In the genomic region with DNA sequence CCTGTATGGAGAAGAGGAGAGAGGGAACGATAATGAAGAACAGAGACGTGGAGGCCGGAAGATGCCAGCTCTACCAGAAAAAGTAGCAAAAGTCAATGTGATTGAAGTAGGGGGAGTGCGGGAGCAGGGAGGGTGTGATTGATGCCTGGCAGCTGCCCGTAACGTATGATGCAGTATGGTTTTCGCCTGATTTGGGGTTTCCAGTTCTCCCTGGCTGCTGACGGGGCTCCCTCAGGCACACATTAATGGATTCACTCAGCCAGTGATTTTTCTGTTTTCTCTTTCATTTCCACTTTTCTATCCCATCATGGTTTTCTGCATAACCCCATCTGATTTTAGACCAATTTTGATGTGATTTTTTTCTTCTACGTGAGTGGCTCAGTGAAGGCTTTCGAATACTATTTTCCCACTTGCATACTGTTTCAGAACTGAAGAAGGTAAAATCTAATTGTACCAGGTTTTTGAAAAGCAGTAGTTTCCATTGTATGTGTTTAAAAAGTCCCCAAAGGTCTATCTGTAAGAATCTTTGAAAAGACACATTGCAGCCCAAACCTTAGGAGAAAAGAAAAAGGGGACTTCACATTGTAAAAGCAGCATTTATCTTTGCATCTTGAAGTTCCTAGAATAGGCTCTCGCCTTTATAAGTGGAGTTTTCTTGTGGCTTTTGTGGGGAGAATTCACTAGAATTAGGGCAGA, we compare ENCODE assay signal across 18 cellular contexts.
DNase-seq lines count a peak whose midpoint lies in the region; ATAC-seq, FAIRE-seq and TF ChIP-seq lines count a peak whose summit lies in the region.
"Had no signal": no experiment of that assay in that cellular context is flagged by ENCODE, and none has a peak within 500 bp of the region (broad histone marks: within the 10 kb centered on the region; RNA-seq: fewer than 3 reads in every experiment).

No MANE protein-coding gene starts in this region.

- peaks cover 74% of the 10 kb centered on the region for H3K4me1 Mint-ChIP-seq in T-helper 2 cell treated with Interferon-gamma antibody and Interleukin-4, amounts not matched to agents 5 μg/mL and 100 μg/mL, for 36 hours (ENCODE audit: low read depth)
- H3K4me1 Mint-ChIP-seq in brain: peaks cover 43% of the 10 kb centered on the region

- no peaks in the 10 kb centered on the region for H3K27me3 Mint-ChIP-seq in T-helper 2 cell treated with Interferon-gamma antibody and Interleukin-4, amounts not matched to agents 5 μg/mL and 100 μg/mL, for 36 hours (ENCODE audit: low read depth)
- peaks cover 7% of the 10 kb centered on the region for H3K27me3 Mint-ChIP-seq in brain

- H3K27ac Mint-ChIP-seq in T-helper 2 cell treated with Interferon-gamma antibody and Interleukin-4, amounts not matched to agents 5 μg/mL and 100 μg/mL, for 36 hours: peak overlapping the region; percentile 86
- H3K27ac Mint-ChIP-seq in brain: peak overlapping the region in 4 of 5 experiments; percentile 51 to 89 (median 62)

- DNase-seq in CD1c-positive myeloid dendritic cell (ENCODE audit: extremely low spot score) (peak; percentile 18), cerebellar nuclear complex (lab: John Stamatoyannopoulos, UW) (no peak), SIG-M5 treated with dmso at 0.1 percent for 504 hours (lab: John Stamatoyannopoulos, UW; ENCODE audit: unreplicated experiment) (no peak)
- peak; percentile 53 for DNase-seq in T-helper 2 cell treated with Interferon-gamma antibody and Interleukin-4, amounts not matched to agents 5 μg/mL and 100 μg/mL, for 36 hours (ENCODE audit: low spot score)
- DNase-seq: BE2C; EL; head of caudate nucleus; mesenchymal stem cell; NCI-H187; NCI-H446 treated with DMSO at 0.1 percent for 48 hours; stimulated activated CD4-positive, alpha-beta T cell treated with anti-CD3 and anti-CD28 coated beads, Interleukin-4, amount 100 ng/mL, for 4 hours; stimulated activated naive CD4-positive, alpha-beta T cell had no signal

- FAIRE-seq in G401.6 (lab: Jason Lieb, UNC): peak; percentile 25
- FAIRE-seq: keratinocyte had no signal

- H3K9me3 Mint-ChIP-seq in T-helper 2 cell treated with Interferon-gamma antibody and Interleukin-4, amounts not matched to agents 5 μg/mL and 100 μg/mL, for 36 hours: no peaks in the 10 kb centered on the region
- H3K9me3 Mint-ChIP-seq in brain: no peaks in the 10 kb centered on the region

- peak overlapping the region; percentile 83 for H3K4me3 Mint-ChIP-seq in T-helper 2 cell treated with Interferon-gamma antibody and Interleukin-4, amounts not matched to agents 5 μg/mL and 100 μg/mL, for 36 hours
- peak overlapping the region in 3 of 5 experiments; percentile 15 to 79 (median 50) for H3K4me3 Mint-ChIP-seq in brain

- H3K36me3 Mint-ChIP-seq in T-helper 2 cell treated with Interferon-gamma antibody and Interleukin-4, amounts not matched to agents 5 μg/mL and 100 μg/mL, for 36 hours (ENCODE audit: low read depth): peaks cover 32% of the 10 kb centered on the region
- H3K36me3 Mint-ChIP-seq in brain: no peaks in the 10 kb centered on the region

- no peak for TF ChIP-seq CTCF in brain (conservative IDR thresholded peaks at IDR 0.05)

- ATAC-seq in GM21529 (IDR thresholded peaks at IDR 0.05; ENCODE audit: unreplicated experiment): no peak
- ATAC-seq in GM19463 (IDR thresholded peaks at IDR 0.05; ENCODE audit: unreplicated experiment): no peak
- ATAC-seq: sciatic nerve had no signal

Comparison
In these comparisons a context has a peak if more than half of its experiments do, and no peak if none do; other contexts are left out.
1. DNase-seq: peak in CD1c-positive myeloid dendritic cell (single experiment) and T-helper 2 cell treated with Interferon-gamma antibody and Interleukin-4, amounts not matched to agents 5 μg/mL and 100 μg/mL, for 36 hours (single experiment); none in cerebellar nuclear complex (0 of 2) and SIG-M5 treated with dmso at 0.1 percent for 504 hours (single experiment).